ENCODE assay signal across 8 cellular contexts in the genomic region with DNA sequence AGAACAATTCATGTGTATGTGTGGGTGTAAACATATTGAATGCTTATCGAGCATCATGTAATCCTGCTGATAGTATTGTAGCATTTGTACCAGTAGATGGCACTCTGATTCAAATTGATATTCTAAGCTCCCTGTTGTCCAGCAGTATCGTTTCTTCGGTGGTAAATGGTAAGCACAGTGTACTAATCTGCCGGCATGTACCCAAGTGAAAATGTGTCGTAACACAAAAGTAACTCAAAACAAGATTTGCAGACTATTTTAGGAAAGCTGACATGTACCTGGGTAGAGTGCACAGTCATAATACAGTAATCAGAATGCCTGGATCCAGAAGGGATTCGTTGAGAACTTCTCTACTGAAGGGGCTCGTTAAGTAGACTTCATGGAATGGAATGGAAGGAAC. TPM values are rescaled to one million over a fixed set of nuclear protein-coding genes. Genes with fewer than 3 reads are reported as not detected.
DNase-seq lines count a peak whose midpoint lies in the region; ATAC-seq and TF ChIP-seq lines count a peak whose summit lies in the region.

No MANE protein-coding gene starts in this region.

- intact Hi-C loops in aorta (cut with DNase I): loop anchor here (5.0 to 10.0 kb wide), 4 partner anchors 371 to 811 kb away; no protein-coding TSS in a partner anchor

- ATAC-seq in aorta (ENCODE audit: low FRiP score) (peak; percentile 77), HG03280 (IDR thresholded peaks at IDR 0.05; ENCODE audit: unreplicated experiment) (no peak)

- WGBS in aorta, 2 donors: 17 to 20% methylated on average over 7 of the region's 7 CpGs

- no peaks in the 10 kb centered on the region for H3K36me3 ChIP-seq in aorta (ENCODE audit: control insufficient read depth in 1 of 2, insufficient read depth in 2 of 2, low read length in 1 of 2)

- peak; percentile 39 for DNase-seq in DMS 273 treated with DMSO at 0.1 percent for 48 hours (lab: John Stamatoyannopoulos, UW)
- peak; percentile 69 for DNase-seq in GM20000 (ENCODE audit: low spot score)
- DNase-seq in MV-4-11 (lab: John Stamatoyannopoulos, UW): peak; percentile 64
- DNase-seq in RKO (ENCODE audit: low spot score): peak; percentile 80
- peak; percentile 87 for DNase-seq in dermis blood vessel endothelial cell
- peak; percentile 79 to 83 for DNase-seq in lung microvascular endothelial cell (ENCODE audit: low read depth in 2 of 2)
- no peak for DNase-seq in aorta

- no peaks in the 10 kb centered on the region for H3K27me3 ChIP-seq in aorta (ENCODE audit: control insufficient read depth in 1 of 2, insufficient read depth in 2 of 2, low read length in 1 of 2)

- TF ChIP-seq CTCF in GM20000 (IDR thresholded peaks at IDR 0.05; ENCODE audit: extremely low read depth, missing control alignments): peak; percentile 33

- no peak overlapping the region for H3K27ac ChIP-seq in aorta (ENCODE audit: low read depth in 1 of 2, low read length in 2 of 2)

- no peaks in the 10 kb centered on the region for H3K9me3 ChIP-seq in aorta (ENCODE audit: control insufficient read depth, low read length)

- no peaks in the 10 kb centered on the region for H3K4me1 ChIP-seq in aorta (ENCODE audit: control insufficient read depth in 1 of 2, insufficient read depth in 2 of 2, low read length in 2 of 2)

- peak overlapping the region in 1 of 2 donors; percentile 24 for H3K4me3 ChIP-seq in aorta (ENCODE audit: low read length in 2 of 2)

RNA-seq across cellular contexts. Expression of a gene that starts 31.7 kb away (rescaled TPM):
- total RNA-seq in dermis blood vessel endothelial cell (under 0.01 and 0.74 TPM in 2 replicates), lung microvascular endothelial cell (0.20 and 0.22 TPM in 2 replicates), aorta (1 to 10 TPM; 2.1 to 3.5 TPM)
- polyA plus RNA-seq in aorta: 1 to 10 TPM; 2.5 to 3.1 TPM

Comparison
In these comparisons a context has a peak if more than half of its experiments do, and no peak if none do; other contexts are left out.
1. DNase-seq: peak in DMS 273 treated with DMSO at 0.1 percent for 48 hours (single experiment), GM20000 (single experiment), MV-4-11 (single experiment), RKO (single experiment), dermis blood vessel endothelial cell (single experiment) and lung microvascular endothelial cell (2 of 2); none in aorta (0 of 2).